8 cellular contexts compared by ENCODE assay signal in genomic region chr4:3480528-3481112, GRCh38. TPM values are rescaled to one million over a fixed set of nuclear protein-coding genes. Genes with fewer than 3 reads are reported as not detected.
DNase-seq lines count a peak whose midpoint lies in the region; ATAC-seq and TF ChIP-seq lines count a peak whose summit lies in the region.

No MANE protein-coding gene starts in this region.

- no peaks in the 10 kb centered on the region for H3K9me3 ChIP-seq in RWPE2 (ENCODE audit: severe bottlenecking)
- no peaks in the 10 kb centered on the region for H3K9me3 ChIP-seq in gastroesophageal sphincter
- no peaks in the 10 kb centered on the region for H3K9me3 ChIP-seq in osteoblast (ENCODE audit: low read depth, low read length)
- H3K9me3 ChIP-seq in thyroid gland = no peaks in the 10 kb centered on the region

- H3K4me2 ChIP-seq in osteoblast (ENCODE audit: insufficient read depth, low read length) = no peak overlapping the region

- 7 to 29% methylated on average over 5 to 7 of the region's 17 CpGs for WGBS in gastroesophageal sphincter (ENCODE audit: low coverage in 1 of 2), 2 donors
- WGBS in thyroid gland, 2 donors = 15 to 25% methylated on average over 11 to 14 of the region's 17 CpGs

- no peak for TF ChIP-seq POLR2A in gastroesophageal sphincter (IDR thresholded peaks at IDR 0.05)
- TF ChIP-seq POLR2A in thyroid gland (IDR thresholded peaks at IDR 0.05) = no peak

- no peaks in the 10 kb centered on the region for H3K79me2 ChIP-seq in osteoblast (ENCODE audit: insufficient read depth, low read length)

- H3K36me3 ChIP-seq in RWPE2 (ENCODE audit: low read depth) (no peaks in the 10 kb centered on the region), gastroesophageal sphincter (no peaks in the 10 kb centered on the region), osteoblast (ENCODE audit: insufficient read depth, low read length) (no peaks in the 10 kb centered on the region), thyroid gland (no peaks in the 10 kb centered on the region)

- H3K4me1 ChIP-seq in RWPE2 (ENCODE audit: insufficient read depth, poor library complexity, severe bottlenecking) = peaks cover 8% of the 10 kb centered on the region
- peaks cover 0 to 30% (median 0%) of the 10 kb centered on the region in 3 donors for H3K4me1 ChIP-seq in gastroesophageal sphincter
- H3K4me1 ChIP-seq in osteoblast (ENCODE audit: insufficient read depth, low read length) = peaks cover 20% of the 10 kb centered on the region
- H3K4me1 ChIP-seq in thyroid gland = peaks cover 7 to 16% of the 10 kb centered on the region in 2 donors

- DNase-seq in NCI-H748 (lab: John Stamatoyannopoulos, UW; ENCODE audit: unreplicated experiment) = peak; percentile 32
- no peak for DNase-seq in NCI-H748 treated with DMSO at 0.1 percent for 48 hours (lab: John Stamatoyannopoulos, UW)
- peak; percentile 98 for DNase-seq in HuH-7.5 (ENCODE audit: low spot score)
- DNase-seq in RWPE2 (ENCODE audit: low spot score) = no peak
- peak; percentile 44 for DNase-seq in activated gamma-delta T cell (lab: John Stamatoyannopoulos, UW)
- DNase-seq in osteoblast (ENCODE audit: insufficient read length, low spot score, missing footprints) = peak; percentile 99
- DNase-seq in thyroid gland = peak; percentile 69 to 76

- H3K27ac ChIP-seq in RWPE2 (ENCODE audit: poor library complexity, severe bottlenecking) (no peak overlapping the region), gastroesophageal sphincter (no peak overlapping the region), osteoblast (ENCODE audit: low read depth, low read length) (no peak overlapping the region), thyroid gland (no peak overlapping the region)

- peak overlapping the region; percentile 15 for H2AFZ ChIP-seq in osteoblast (ENCODE audit: low read length)

- no peaks in the 10 kb centered on the region for H4K20me1 ChIP-seq in osteoblast (ENCODE audit: insufficient read depth, low read length)

- TF ChIP-seq CTCF in RWPE2 (IDR thresholded peaks at IDR 0.05; ENCODE audit: poor library complexity, severe bottlenecking) (peak; percentile 97), gastroesophageal sphincter (IDR thresholded peaks at IDR 0.05) (peak in 3 of 4 experiments; percentile 93 to 96 (median 95)), osteoblast (IDR thresholded peaks at IDR 0.05; ENCODE audit: extremely low read depth, low read depth, low read length) (peak; percentile 96), thyroid gland (IDR thresholded peaks at IDR 0.05) (peak; percentile 84 to 100 (median 94))

- H3K27me3 ChIP-seq in RWPE2 (ENCODE audit: insufficient read depth, poor library complexity, severe bottlenecking) = no peaks in the 10 kb centered on the region
- H3K27me3 ChIP-seq in gastroesophageal sphincter = peaks cover 79% of the 10 kb centered on the region
- H3K27me3 ChIP-seq in osteoblast (ENCODE audit: insufficient read depth, low read length) = no peaks in the 10 kb centered on the region
- no peaks in the 10 kb centered on the region for H3K27me3 ChIP-seq in thyroid gland

- intact Hi-C loops in thyroid gland (cut with DNase I) = no loop called here

- no peak overlapping the region for H3K4me3 ChIP-seq in RWPE2 (ENCODE audit: severe bottlenecking)
- H3K4me3 ChIP-seq in gastroesophageal sphincter = no peak overlapping the region
- no peak overlapping the region for H3K4me3 ChIP-seq in osteoblast (ENCODE audit: insufficient read depth, low read length)
- no peak overlapping the region for H3K4me3 ChIP-seq in thyroid gland (replicated peaks in 1 of 3)

- ATAC-seq in RWPE2 (ENCODE audit: low read depth) (peak; percentile 30), gastroesophageal sphincter (peak; percentile 72)

- no peak for TF ChIP-seq EP300 in gastroesophageal sphincter (IDR thresholded peaks at IDR 0.05)

RNA-seq across cellular contexts. Expression of gene DOK7, which starts 17.5 kb away (rescaled TPM):
- total RNA-seq in gastroesophageal sphincter (1 to 10 TPM in 3 of 4 donors, under 1 TPM in 1; 0.32 to 5.3 (median 2.8) TPM), osteoblast (not detected in 2 replicates), thyroid gland (1 to 10 TPM in 1 of 4 donors, under 1 TPM in 3; 0.25 to 2.7 (median 0.52) TPM)

RNA-seq across cellular contexts. Expression of gene HGFAC, which starts 38.9 kb away (rescaled TPM):
- 1 to 10 TPM in 1 of 4 donors, under 1 TPM in 2, not detected in 1; 0.13 to 1.8 (median 0.62) TPM for total RNA-seq in gastroesophageal sphincter
- not detected in 2 replicates for total RNA-seq in osteoblast
- under 1 TPM in 1 of 4 donors, not detected in 3; 0.54 TPM for total RNA-seq in thyroid gland

RNA-seq across cellular contexts. Expression of gene LRPAP1, which starts 51.6 kb away (rescaled TPM):
- total RNA-seq in gastroesophageal sphincter = 100 to 1,000 TPM; 180 to 267 (median 201) TPM
- 79.3 and 82.9 TPM in 2 replicates for total RNA-seq in osteoblast
- total RNA-seq in thyroid gland = 100 to 1,000 TPM; 168 to 320 (median 259) TPM

Comparison
In these comparisons a context has a peak if more than half of its experiments do, and no peak if none do; other contexts are left out.
1. DNase-seq: peak in NCI-H748 (single experiment), HuH-7.5 (single experiment), activated gamma-delta T cell (single experiment), osteoblast (single experiment) and thyroid gland (2 of 2); none in NCI-H748 treated with DMSO at 0.1 percent for 48 hours (single experiment) and RWPE2 (single experiment).
2. Peak in every context shown above with its lines, with median percentiles within 50 percentile points of each other: CTCF ChIP-seq.